In the genomic region with DNA sequence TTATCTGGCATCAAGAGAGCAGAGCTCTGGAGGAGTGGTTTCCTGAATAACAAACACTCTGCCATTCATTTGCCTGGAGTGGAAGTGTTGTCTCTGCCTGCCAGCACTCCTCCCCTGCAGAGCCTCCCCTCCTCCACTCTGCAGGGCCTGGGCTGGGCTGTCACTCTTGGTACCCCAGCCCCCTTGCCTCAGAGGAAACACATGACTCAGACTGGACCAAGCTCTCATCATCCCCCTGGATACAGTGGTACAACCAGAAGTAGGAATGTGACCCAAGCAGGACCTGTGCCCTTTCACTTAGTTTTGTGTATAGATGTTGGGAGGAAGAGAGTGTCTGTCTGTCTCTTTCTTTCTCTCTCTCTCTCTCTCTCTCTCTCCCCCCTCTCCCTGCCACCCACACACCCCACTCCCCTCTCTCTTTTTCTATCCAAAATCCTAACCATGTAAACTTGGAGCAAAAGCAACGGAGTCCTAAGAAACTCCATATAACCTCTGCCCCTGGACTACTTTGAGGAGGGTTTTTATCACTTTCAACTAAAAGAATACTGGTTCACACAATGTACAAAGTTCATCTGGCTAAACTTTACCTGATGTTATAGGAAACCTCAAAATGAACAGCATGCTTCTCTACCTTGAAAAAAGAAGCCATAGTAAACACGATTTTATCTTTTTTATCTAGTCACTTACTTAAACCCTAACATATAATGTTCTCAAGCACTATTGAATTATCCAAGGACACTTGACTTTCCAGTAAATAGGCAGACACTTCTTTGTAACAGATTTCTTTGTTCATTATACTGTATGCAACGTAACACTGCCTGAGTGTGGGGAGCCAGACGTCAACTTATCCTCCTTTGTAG, we compare ENCODE assay signal across 9 cellular contexts. TPM values are rescaled to one million over a fixed set of nuclear protein-coding genes. Genes with fewer than 3 reads are reported as not detected.
DNase-seq lines count a peak whose midpoint lies in the region; ATAC-seq and TF ChIP-seq lines count a peak whose summit lies in the region.
"Had no signal": no experiment of that assay in that cellular context is flagged by ENCODE, and none has a peak within 500 bp of the region (broad histone marks: within the 10 kb centered on the region; RNA-seq: fewer than 3 reads in every experiment).

No MANE protein-coding gene starts in this region.

- H3K27me3 Mint-ChIP-seq in brain, result peaks cover 3% of the 10 kb centered on the region
- peaks cover 6 to 24% (median 8%) of the 10 kb centered on the region in 5 donors for H3K27me3 Mint-ChIP-seq in naive thymus-derived CD4-positive, alpha-beta T cell
- H3K27me3 Mint-ChIP-seq in activated CD8-positive, alpha-beta T cell treated with anti-CD3 and anti-CD28 coated beads, Interleukin-2, amount 10 ng/mL, durations not matched to agents 7 days and 5 days (ENCODE audit: low read depth), result peaks cover 14% of the 10 kb centered on the region

- peak; percentile 87 for DNase-seq in ACHN
- peak; percentile 68 for DNase-seq in NCI-H1417 treated with DMSO at 0.1 percent for 48 hours (lab: John Stamatoyannopoulos, UW)
- peak; percentile 74 for DNase-seq in iris pigment epithelial cell (ENCODE audit: low read depth)
- DNase-seq in thyroid gland, result peak; percentile 29 to 35
- DNase-seq in suprapubic skin (ENCODE audit: low spot score in 2 of 2), result no peak
- DNase-seq in naive thymus-derived CD4-positive, alpha-beta T cell, result no peak
- DNase-seq in activated CD8-positive, alpha-beta T cell treated with anti-CD3 and anti-CD28 coated beads, Interleukin-2, amount 10 ng/mL, durations not matched to agents 7 days and 5 days, result no peak

- H3K27ac Mint-ChIP-seq in brain, result peak overlapping the region; percentile 65 to 94 (median 86)
- no peak overlapping the region for H3K27ac Mint-ChIP-seq in naive thymus-derived CD4-positive, alpha-beta T cell
- no peak overlapping the region for H3K27ac Mint-ChIP-seq in activated CD8-positive, alpha-beta T cell treated with anti-CD3 and anti-CD28 coated beads, Interleukin-2, amount 10 ng/mL, durations not matched to agents 7 days and 5 days

- ATAC-seq in naive thymus-derived CD4-positive, alpha-beta T cell, result no peak
- ATAC-seq in activated CD8-positive, alpha-beta T cell treated with anti-CD3 and anti-CD28 coated beads, Interleukin-2, amount 10 ng/mL, durations not matched to agents 7 days and 5 days, result no peak

- POLR2A ChIA-PET in naive thymus-derived CD4-positive, alpha-beta T cell (lab: Charles Lee), result no interaction called here
- POLR2A ChIA-PET in activated CD8-positive, alpha-beta T cell treated with anti-CD3 and anti-CD28 coated beads, Interleukin-2, amount 10 ng/mL, durations not matched to agents 7 days and 5 days (lab: Charles Lee), result no interaction called here

- intact Hi-C loops in thyroid gland (cut with DNase I), result no loop called here
- intact Hi-C loops in naive thymus-derived CD4-positive, alpha-beta T cell (cut with micrococcal nuclease), result no loop called here

- no peaks in the 10 kb centered on the region for H3K36me3 Mint-ChIP-seq in brain
- H3K36me3 Mint-ChIP-seq in naive thymus-derived CD4-positive, alpha-beta T cell, result no peaks in the 10 kb centered on the region
- no peaks in the 10 kb centered on the region for H3K36me3 Mint-ChIP-seq in activated CD8-positive, alpha-beta T cell treated with anti-CD3 and anti-CD28 coated beads, Interleukin-2, amount 10 ng/mL, durations not matched to agents 7 days and 5 days (ENCODE audit: low read depth)

- no peaks in the 10 kb centered on the region for H3K9me3 ChIP-seq in thyroid gland
- no peaks in the 10 kb centered on the region for H3K9me3 ChIP-seq in suprapubic skin
- no peaks in the 10 kb centered on the region for H3K9me3 ChIP-seq in naive thymus-derived CD4-positive, alpha-beta T cell (ENCODE audit: control insufficient read depth in 2 of 3, low read length in 3 of 3)

- H3K9me3 Mint-ChIP-seq in brain, result no peaks in the 10 kb centered on the region
- H3K9me3 Mint-ChIP-seq in naive thymus-derived CD4-positive, alpha-beta T cell, result no peaks in the 10 kb centered on the region
- H3K9me3 Mint-ChIP-seq in activated CD8-positive, alpha-beta T cell treated with anti-CD3 and anti-CD28 coated beads, Interleukin-2, amount 10 ng/mL, durations not matched to agents 7 days and 5 days (ENCODE audit: insufficient read depth), result no peaks in the 10 kb centered on the region

- WGBS in thyroid gland, 2 donors, result 71 to 72% methylated on average over 4 of the region's 4 CpGs
- WGBS in suprapubic skin, result 80% methylated on average over 4 of the region's 4 CpGs

- CTCF ChIA-PET in naive thymus-derived CD4-positive, alpha-beta T cell (lab: Charles Lee), result interaction anchor here (0.7 kb wide), 1 partner anchor 9 kb away, joined by 3 read pairs; no protein-coding TSS in a partner anchor
- CTCF ChIA-PET in activated CD8-positive, alpha-beta T cell treated with anti-CD3 and anti-CD28 coated beads, Interleukin-2, amount 10 ng/mL, durations not matched to agents 7 days and 5 days (lab: Charles Lee), result no interaction called here

- H3K36me3 ChIP-seq in thyroid gland (no peaks in the 10 kb centered on the region), suprapubic skin (no peaks in the 10 kb centered on the region)
- H3K36me3 ChIP-seq in naive thymus-derived CD4-positive, alpha-beta T cell (ENCODE audit: control insufficient read depth in 2 of 3, insufficient read depth in 3 of 3, low read length in 3 of 3), result no peaks in the 10 kb centered on the region

- H3K27me3 ChIP-seq in thyroid gland (no peaks in the 10 kb centered on the region), suprapubic skin (no peaks in the 10 kb centered on the region)
- H3K27me3 ChIP-seq in naive thymus-derived CD4-positive, alpha-beta T cell (ENCODE audit: control insufficient read depth in 2 of 2, insufficient read depth in 2 of 2, low read length in 2 of 2), result no peaks in the 10 kb centered on the region

- H3K4me3 ChIP-seq in thyroid gland (replicated peaks in 1 of 3) (no peak overlapping the region), suprapubic skin (no peak overlapping the region)
- no peak overlapping the region for H3K4me3 ChIP-seq in naive thymus-derived CD4-positive, alpha-beta T cell (ENCODE audit: low read length)
- H3K4me3 ChIP-seq: skin epidermis had no signal

- in situ Hi-C loops in ACHN (cut with HindIII; ENCODE audit: low pct_ligation_motif_present, low pct_unique_long_range_greater_than_20kb, low sequenced_read_pairs), result no loop called here

- peak overlapping the region; percentile 26 to 68 (median 60) for H3K4me3 Mint-ChIP-seq in brain
- no peak overlapping the region for H3K4me3 Mint-ChIP-seq in naive thymus-derived CD4-positive, alpha-beta T cell
- H3K4me3 Mint-ChIP-seq in activated CD8-positive, alpha-beta T cell treated with anti-CD3 and anti-CD28 coated beads, Interleukin-2, amount 10 ng/mL, durations not matched to agents 7 days and 5 days, result no peak overlapping the region

- H3K4me1 ChIP-seq in thyroid gland, result peaks cover 0 to 11% of the 10 kb centered on the region in 2 donors
- peaks cover 8% of the 10 kb centered on the region for H3K4me1 ChIP-seq in suprapubic skin
- no peaks in the 10 kb centered on the region for H3K4me1 ChIP-seq in naive thymus-derived CD4-positive, alpha-beta T cell (ENCODE audit: control insufficient read depth in 2 of 2, insufficient read depth in 2 of 2, low read length in 2 of 2)

- TF ChIP-seq POLR2A in thyroid gland (IDR thresholded peaks at IDR 0.05) (no peak), suprapubic skin (IDR thresholded peaks at IDR 0.05) (no peak)

- TF ChIP-seq CTCF in brain (conservative IDR thresholded peaks at IDR 0.05), result no peak
- no peak for TF ChIP-seq CTCF in thyroid gland (IDR thresholded peaks at IDR 0.05)
- no peak for TF ChIP-seq CTCF in suprapubic skin (IDR thresholded peaks at IDR 0.05)

- H3K27ac ChIP-seq in thyroid gland (peak overlapping the region in 1 of 3 donors; percentile 51), suprapubic skin (no peak overlapping the region)
- no peak overlapping the region for H3K27ac ChIP-seq in naive thymus-derived CD4-positive, alpha-beta T cell (ENCODE audit: low read depth, low read length)

- TF ChIP-seq EP300 in suprapubic skin (IDR thresholded peaks at IDR 0.05), result no peak

- peaks cover 49% of the 10 kb centered on the region for H3K4me1 Mint-ChIP-seq in brain
- peaks cover 0 to 4% (median 0%) of the 10 kb centered on the region in 7 donors for H3K4me1 Mint-ChIP-seq in naive thymus-derived CD4-positive, alpha-beta T cell
- H3K4me1 Mint-ChIP-seq in activated CD8-positive, alpha-beta T cell treated with anti-CD3 and anti-CD28 coated beads, Interleukin-2, amount 10 ng/mL, durations not matched to agents 7 days and 5 days (ENCODE audit: low read depth), result no peaks in the 10 kb centered on the region

RNA-seq across cellular contexts. Expression of gene DOCK4, which starts 43.8 kb away (rescaled TPM):
- 8.4 TPM for polyA plus RNA-seq in brain (ENCODE audit: insufficient read depth, low read depth, low replicate concordance)
- total RNA-seq in thyroid gland (10 to 100 TPM; 14.0 to 48.1 (median 30.9) TPM), suprapubic skin (10 to 100 TPM in 2 of 4 donors, 1 to 10 TPM in 2; 6.4 to 20.5 (median 9.7) TPM)
- 1 to 10 TPM in 4 of 5 experiments, under 1 TPM in 1; 0.19 to 3.1 (median 2.4) TPM for total RNA-seq in naive thymus-derived CD4-positive, alpha-beta T cell
- under 1 TPM in 1 of 2 donors, not detected in 1; 0.16 TPM for polyA plus RNA-seq in naive thymus-derived CD4-positive, alpha-beta T cell
- under 1 TPM; 0.10 to 0.18 TPM for total RNA-seq in activated CD8-positive, alpha-beta T cell treated with anti-CD3 and anti-CD28 coated beads, Interleukin-2, amount 10 ng/mL, durations not matched to agents 7 days and 5 days

RNA-seq across cellular contexts. Expression of gene ZNF277, which starts 44.1 kb away (rescaled TPM):
- 10.3 TPM for polyA plus RNA-seq in brain (ENCODE audit: insufficient read depth, low read depth, low replicate concordance)
- 10 to 100 TPM; 28.4 to 45.4 (median 36.5) TPM for total RNA-seq in thyroid gland
- 10 to 100 TPM; 16.5 to 31.9 (median 25.5) TPM for total RNA-seq in suprapubic skin
- 10 to 100 TPM; 19.5 to 38.8 (median 25.9) TPM for total RNA-seq in naive thymus-derived CD4-positive, alpha-beta T cell
- 10 to 100 TPM; 25.0 to 28.0 TPM for polyA plus RNA-seq in naive thymus-derived CD4-positive, alpha-beta T cell
- 10 to 100 TPM; 14.8 to 15.6 TPM for total RNA-seq in activated CD8-positive, alpha-beta T cell treated with anti-CD3 and anti-CD28 coated beads, Interleukin-2, amount 10 ng/mL, durations not matched to agents 7 days and 5 days

Comparison
In these comparisons a context has a peak if more than half of its experiments do, and no peak if none do; other contexts are left out.
1. DNase-seq: peak in ACHN (single experiment), NCI-H1417 treated with DMSO at 0.1 percent for 48 hours (single experiment), iris pigment epithelial cell (single experiment) and thyroid gland (2 of 2); none in suprapubic skin (0 of 2), naive thymus-derived CD4-positive, alpha-beta T cell (0 of 9) and activated CD8-positive, alpha-beta T cell treated with anti-CD3 and anti-CD28 coated beads, Interleukin-2, amount 10 ng/mL, durations not matched to agents 7 days and 5 days (single experiment).
2. H3K27ac Mint-ChIP-seq: peak in brain (5 of 5); none in naive thymus-derived CD4-positive, alpha-beta T cell (0 of 9) and activated CD8-positive, alpha-beta T cell treated with anti-CD3 and anti-CD28 coated beads, Interleukin-2, amount 10 ng/mL, durations not matched to agents 7 days and 5 days (single experiment).
3. H3K4me3 Mint-ChIP-seq: peak in brain (5 of 5); none in naive thymus-derived CD4-positive, alpha-beta T cell (0 of 10) and activated CD8-positive, alpha-beta T cell treated with anti-CD3 and anti-CD28 coated beads, Interleukin-2, amount 10 ng/mL, durations not matched to agents 7 days and 5 days (single experiment).